8 cellular contexts compared by ENCODE assay signal in genomic region chr17:28406478-28406824, GRCh38. TPM values are rescaled to one million over a fixed set of nuclear protein-coding genes. Genes with fewer than 3 reads are reported as not detected.
DNase-seq lines count a peak whose midpoint lies in the region; ATAC-seq and TF ChIP-seq lines count a peak whose summit lies in the region.

No MANE protein-coding gene starts in this region.

- no TSS peak for BruUV-seq in A673 (replicated peaks; lab: Mats Ljungman, UMichigan)

- TF ChIP-seq POLR2A in sigmoid colon (IDR thresholded peaks at IDR 0.05): no peak

- H3K27me3 ChIP-seq in A673 (replicated peaks; ENCODE audit: insufficient read depth, low read depth, low read length, poor library complexity): no peaks in the 10 kb centered on the region
- H3K27me3 ChIP-seq in HAP-1 (ENCODE audit: low read depth): no peaks in the 10 kb centered on the region
- peaks cover 0 to 5% (median 0%) of the 10 kb centered on the region in 7 donors for H3K27me3 ChIP-seq in heart right ventricle
- no peaks in the 10 kb centered on the region for H3K27me3 ChIP-seq in sigmoid colon

- CTCF ChIA-PET in A673 (lab: Charles Lee) (interaction anchor here (1.7 kb wide), 1 partner anchor 11 kb away, joined by 9 read pairs; no protein-coding TSS in a partner anchor), WTC11 (lab: Charles Lee) (interaction anchor here (0.6 to 3.7 kb wide), 7 partner anchors 10 to 155 kb away, joined by 4 to 62 read pairs (median 12); partner anchors contain the start of genes IFT20 and TNFAIP1)

- intact Hi-C loops in A673 (cut with micrococcal nuclease; ENCODE audit: unreplicated experiment): no loop called here
- intact Hi-C loops in heart right ventricle (cut with DNase I): loop anchor here in 1 of 10 donors (10.0 kb wide), 1 partner anchor 58 kb away; no protein-coding TSS in a partner anchor
- intact Hi-C loops in sigmoid colon (cut with DNase I): no loop called here

- TF ChIP-seq CTCF in A673 (conservative IDR thresholded peaks at IDR 0.05; ENCODE audit: low read depth, low read length) (no peak), WTC11 (IDR thresholded peaks at IDR 0.05) (no peak), heart right ventricle (IDR thresholded peaks at IDR 0.05) (no peak), sigmoid colon (IDR thresholded peaks at IDR 0.05) (no peak)

- ATAC-seq in WTC11 (peak; percentile 3; the same call in 1 of the 2 replicates), heart right ventricle (peak in 5 of 8 donors; percentile 8 to 28 (median 14))

- in situ Hi-C loops in HAP-1 (cut with MboI; ENCODE audit: low sequenced_read_pairs): loop anchor here (25.0 kb wide), 1 partner anchor 369 kb away; the partner anchor contains the start of gene NLK

- POLR2A ChIA-PET in A673 (lab: Charles Lee; ENCODE audit: low non-redundant PET) (no interaction called here), WTC11 (lab: Charles Lee) (no interaction called here)

- peaks cover 31% of the 10 kb centered on the region for H3K27me3 Mint-ChIP-seq in WTC11 (ENCODE audit: low read depth)

- H3K27ac ChIP-seq in A673 (ENCODE audit: low read depth, low read length, poor library complexity, severe bottlenecking) (no peak overlapping the region), heart right ventricle (peak overlapping the region in 2 of 10 donors; percentile 71 to 77), sigmoid colon (peak overlapping the region in 2 of 4 donors; percentile 56 to 67)

- DNase-seq in A673 (ENCODE audit: low spot score) (no peak), HAP-1 (ENCODE audit: low spot score in 2 of 2) (no peak), WTC11 (ENCODE audit: low spot score) (no peak), heart right ventricle (no peak), sigmoid colon (no peak), cerebellum (ENCODE audit: low spot score) (no peak), MV-4-11 (lab: John Stamatoyannopoulos, UW) (no peak), SKM-1 (lab: John Stamatoyannopoulos, UW; ENCODE audit: unreplicated experiment) (no peak)

- WGBS in heart right ventricle, 2 donors: 19 to 22% methylated on average over 9 of the region's 9 CpGs
- 17 to 32% methylated on average over 9 of the region's 9 CpGs for WGBS in sigmoid colon, 2 donors

- H3K4me3 ChIP-seq in A673 (ENCODE audit: low read depth, low read length, poor library complexity, severe bottlenecking) (peak overlapping the region; percentile 64), HAP-1 (peak overlapping the region; percentile 69), heart right ventricle (peak overlapping the region; percentile 54 to 80 (median 70)), sigmoid colon (peak overlapping the region; percentile 52 to 84 (median 73))

- H3K4me1 ChIP-seq in A673 (ENCODE audit: insufficient read depth, low read length, poor library complexity, severe bottlenecking): peaks cover 7% of the 10 kb centered on the region
- peaks cover 21% of the 10 kb centered on the region for H3K4me1 ChIP-seq in HAP-1
- peaks cover 0 to 48% (median 16%) of the 10 kb centered on the region in 9 donors for H3K4me1 ChIP-seq in heart right ventricle
- peaks cover 0 to 21% (median 19%) of the 10 kb centered on the region in 4 donors for H3K4me1 ChIP-seq in sigmoid colon

- H3K4me3 Mint-ChIP-seq in WTC11: peak overlapping the region; percentile 78

- peaks cover 79% of the 10 kb centered on the region for H3K4me1 Mint-ChIP-seq in WTC11

- H3K36me3 Mint-ChIP-seq in WTC11: no peaks in the 10 kb centered on the region

- peak overlapping the region; percentile 87 for H3K27ac Mint-ChIP-seq in WTC11

- H3K9me3 Mint-ChIP-seq in WTC11: no peaks in the 10 kb centered on the region

- H3K9me3 ChIP-seq in A673 (ENCODE audit: low read depth, low read length, poor library complexity, severe bottlenecking): no peaks in the 10 kb centered on the region
- H3K9me3 ChIP-seq in HAP-1: no peaks in the 10 kb centered on the region
- no peaks in the 10 kb centered on the region for H3K9me3 ChIP-seq in heart right ventricle
- H3K9me3 ChIP-seq in sigmoid colon: no peaks in the 10 kb centered on the region

- H3K36me3 ChIP-seq in A673 (ENCODE audit: insufficient read depth, low read length, poor library complexity, severe bottlenecking) (no peaks in the 10 kb centered on the region), HAP-1 (replicated peaks) (no peaks in the 10 kb centered on the region; the same call in none of the 2 replicates), heart right ventricle (peaks cover 0 to 23% (median 0%) of the 10 kb centered on the region in 9 donors), sigmoid colon (peaks cover 0 to 6% (median 3%) of the 10 kb centered on the region in 4 donors)

- no peak for TF ChIP-seq EP300 in sigmoid colon (IDR thresholded peaks at IDR 0.05)

TF ChIP-seq in WTC11, 78 proteins besides CTCF, POLR2A, EP300 and RAD21:
- TF ChIP-seq USF1 (CRISPR knock-in tag; IDR thresholded peaks at IDR 0.05) (peak; percentile 36; the same call in 1 of the 2 replicates), FOXK1 (CRISPR knock-in tag; IDR thresholded peaks at IDR 0.05) (no peak), SMAD3 (CRISPR knock-in tag; IDR thresholded peaks at IDR 0.05; ENCODE audit: borderline replicate concordance) (0 out of 2 replicates have a peak, but pooled peaks have one; percentile 21), KAT7 (CRISPR knock-in tag; IDR thresholded peaks at IDR 0.05; ENCODE audit: borderline replicate concordance) (no peak), GRHL2 (CRISPR knock-in tag; IDR thresholded peaks at IDR 0.05; ENCODE audit: insufficient replicate concordance, severe bottlenecking) (no peak), USF2 (CRISPR knock-in tag; IDR thresholded peaks at IDR 0.05) (peak; percentile 68)

RNA-seq across cellular contexts. Expression of gene SLC46A1, which starts 0.4 kb away (rescaled TPM):
- 4.4 and 6.4 TPM in 2 replicates for total RNA-seq in A673 (2021)
- 5.7 to 6.7 TPM (median 6.6 TPM) in 3 replicates for total RNA-seq in WTC11 (2021)
- 10 to 100 TPM in 1 of 10 donors, 1 to 10 TPM in 9; 3.6 to 10.2 (median 4.9) TPM for total RNA-seq in heart right ventricle
- polyA plus RNA-seq in heart right ventricle: 1 to 10 TPM; 1.4 to 2.8 TPM
- total RNA-seq in sigmoid colon: 1 to 10 TPM; 2.7 to 8.6 (median 5.1) TPM
- polyA plus RNA-seq in sigmoid colon: 1 to 10 TPM; 4.1 to 7.6 (median 4.2) TPM
- 19.3 TPM for total RNA-seq in cerebellum

RNA-seq across cellular contexts. Expression of gene SARM1, which starts 35.0 kb away (rescaled TPM):
- total RNA-seq in A673 (2021) (37.7 and 47.1 TPM in 2 replicates), WTC11 (2021) (3.8 to 4.7 TPM (median 4.7 TPM) in 3 replicates), heart right ventricle (10 to 100 TPM in 1 of 10 donors, 1 to 10 TPM in 9; 5.2 to 10.5 (median 8.4) TPM), sigmoid colon (10 to 100 TPM in 2 of 4 donors, 1 to 10 TPM in 2; 7.7 to 13.3 (median 10.1) TPM), cerebellum (31.9 TPM)
- polyA plus RNA-seq in heart right ventricle (1 to 10 TPM; 4.4 to 4.8 TPM), sigmoid colon (10 to 100 TPM in 1 of 3 donors, 1 to 10 TPM in 2; 3.5 to 10.2 (median 6.0) TPM)

RNA-seq across cellular contexts. Expression of gene VTN, which starts 36.3 kb away (rescaled TPM):
- 0.26 TPM in 1 of 2 replicates, not detected in the other for total RNA-seq in A673 (2021)
- 0.82 to 1.6 TPM (median 1.3 TPM) in 3 replicates for total RNA-seq in WTC11 (2021)
- 100 to 1,000 TPM in 1 of 10 donors, 10 to 100 TPM in 9; 44.8 to 121 (median 67.0) TPM for total RNA-seq in heart right ventricle
- 10 to 100 TPM; 26.3 to 27.8 TPM for polyA plus RNA-seq in heart right ventricle
- total RNA-seq in sigmoid colon: 1 to 10 TPM in 1 of 4 donors, under 1 TPM in 3; 0.16 to 1.9 (median 0.38) TPM
- polyA plus RNA-seq in sigmoid colon: under 1 TPM in 2 of 3 donors, not detected in 1; 0.45 to 0.60 TPM
- 0.64 TPM for total RNA-seq in cerebellum

RNA-seq across cellular contexts. Expression of gene SEBOX, which starts 41.5 kb away (rescaled TPM):
- total RNA-seq in A673 (2021): not detected in 2 replicates
- not detected in 3 replicates for total RNA-seq in WTC11 (2021)
- not detected for total RNA-seq in heart right ventricle
- polyA plus RNA-seq in heart right ventricle: not detected
- total RNA-seq in sigmoid colon: not detected
- not detected for polyA plus RNA-seq in sigmoid colon
- not detected for total RNA-seq in cerebellum

RNA-seq across cellular contexts. Expression of gene POLDIP2, which starts 49.1 kb away (rescaled TPM):
- 115 TPM in 2 replicates for total RNA-seq in A673 (2021)
- total RNA-seq in WTC11 (2021): 79.2 to 85.4 TPM (median 79.7 TPM) in 3 replicates
- total RNA-seq in heart right ventricle: 100 to 1,000 TPM; 144 to 176 (median 160) TPM
- polyA plus RNA-seq in heart right ventricle: 100 to 1,000 TPM in 1 of 2 donors, 10 to 100 TPM in 1; 66.4 to 149 TPM
- 10 to 100 TPM; 55.8 to 65.6 (median 59.3) TPM for total RNA-seq in sigmoid colon
- polyA plus RNA-seq in sigmoid colon: 10 to 100 TPM; 66.1 to 80.5 (median 75.6) TPM
- 30.8 TPM for total RNA-seq in cerebellum

Comparison
In these comparisons a context has a peak if more than half of its experiments do, and no peak if none do; other contexts are left out.
1. RNA of gene VTN, which starts 36.3 kb away (total RNA-seq): 44.8 to 121 TPM in heart right ventricle; 0.82 to 1.6 TPM in WTC11, 0.64 TPM in cerebellum (single experiment), 0.16 to 1.9 TPM in sigmoid colon and 0.26 TPM in A673; every median in the first group is over 10 times any median in the second.
2. Peak in every context shown above with its lines, with median percentiles within 50 percentile points of each other: H3K4me3 ChIP-seq.